ENCODE assay signal across 9 cellular contexts in the genomic region with DNA sequence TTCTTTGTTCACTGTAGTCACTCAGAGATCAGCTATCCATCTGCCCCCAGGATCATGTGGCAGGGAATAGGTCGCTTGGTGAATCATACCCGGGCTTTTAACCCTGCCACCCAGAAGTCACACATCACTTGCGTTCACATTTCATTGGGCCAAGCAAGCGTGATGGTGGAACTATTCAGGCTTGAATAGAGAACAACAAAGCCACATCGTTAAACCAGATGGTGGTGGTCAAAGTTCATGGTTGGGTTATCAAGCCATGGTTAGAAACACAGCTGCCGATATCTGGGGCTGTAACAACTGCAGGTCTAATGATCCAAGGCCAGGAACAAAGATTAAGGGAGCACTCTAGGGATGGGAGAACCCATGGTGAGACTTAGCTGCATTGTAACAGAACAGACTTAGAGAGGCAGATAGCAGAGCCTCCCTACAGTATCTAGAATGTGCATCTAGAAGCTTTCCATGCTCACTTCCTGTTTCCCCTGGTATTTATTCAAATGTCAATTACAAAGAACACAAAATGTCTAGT. TPM values are rescaled to one million over a fixed set of nuclear protein-coding genes. Genes with fewer than 3 reads are reported as not detected.
DNase-seq lines count a peak whose midpoint lies in the region; ATAC-seq, FAIRE-seq and TF ChIP-seq lines count a peak whose summit lies in the region.
"Had no signal": no experiment of that assay in that cellular context is flagged by ENCODE, and none has a peak within 500 bp of the region (broad histone marks: within the 10 kb centered on the region; RNA-seq: fewer than 3 reads in every experiment).

No MANE protein-coding gene starts in this region.

- H3K36me3 Mint-ChIP-seq in activated T-helper 2 cell treated with anti-CD3 and anti-CD28 coated beads, Interferon-gamma antibody, Interleukin-2, Interleukin-4, amounts not matched to agents 10 μg/mL and 5 μg/mL and 100 μg/mL, durations not matched to agents 14 hours and 24 hours and 36 hours (ENCODE audit: low read depth): peaks cover 38% of the 10 kb centered on the region

- no peak overlapping the region for H3K4me3 Mint-ChIP-seq in activated T-helper 2 cell treated with anti-CD3 and anti-CD28 coated beads, Interferon-gamma antibody, Interleukin-2, Interleukin-4, amounts not matched to agents 10 μg/mL and 5 μg/mL and 100 μg/mL, durations not matched to agents 14 hours and 24 hours and 36 hours (ENCODE audit: low read depth)

- 44 to 77% (median 56%) methylated on average over 6 of the region's 6 CpGs for WGBS in small intestine, 3 donors

- ATAC-seq in GM19468 (IDR thresholded peaks at IDR 0.05; ENCODE audit: extremely low read depth, unreplicated experiment) (peak; percentile 56), HG03460 (IDR thresholded peaks at IDR 0.05; ENCODE audit: unreplicated experiment) (peak; percentile 83)

- peak overlapping the region; percentile 77 for H3K27ac Mint-ChIP-seq in activated T-helper 2 cell treated with anti-CD3 and anti-CD28 coated beads, Interferon-gamma antibody, Interleukin-2, Interleukin-4, amounts not matched to agents 10 μg/mL and 5 μg/mL and 100 μg/mL, durations not matched to agents 14 hours and 24 hours and 36 hours

- no peaks in the 10 kb centered on the region for H3K36me3 ChIP-seq in BE2C
- H3K36me3 ChIP-seq in small intestine (ENCODE audit: control insufficient read depth in 2 of 2, insufficient read depth in 2 of 2, low read length in 2 of 2): no peaks in the 10 kb centered on the region

- H3K27me3 Mint-ChIP-seq in activated T-helper 2 cell treated with anti-CD3 and anti-CD28 coated beads, Interferon-gamma antibody, Interleukin-2, Interleukin-4, amounts not matched to agents 10 μg/mL and 5 μg/mL and 100 μg/mL, durations not matched to agents 14 hours and 24 hours and 36 hours (ENCODE audit: low read depth): no peaks in the 10 kb centered on the region

- FAIRE-seq in small intestine (lab: Jason Lieb, UNC): no peak

- H3K4me1 ChIP-seq in BE2C: no peaks in the 10 kb centered on the region
- H3K4me1 ChIP-seq in small intestine (ENCODE audit: control insufficient read depth in 2 of 2, insufficient read depth in 1 of 2, low read depth in 1 of 2, low read length in 1 of 2): no peaks in the 10 kb centered on the region

- intact Hi-C loops in activated T-helper 2 cell treated with anti-CD3 and anti-CD28 coated beads, Interferon-gamma antibody, Interleukin-2, Interleukin-4, amounts not matched to agents 10 μg/mL and 5 μg/mL and 100 μg/mL, durations not matched to agents 14 hours and 24 hours and 36 hours (cut with micrococcal nuclease): loop anchor here (5.0 kb wide), 1 partner anchor 37 kb away; no protein-coding TSS in a partner anchor

- H3K27ac ChIP-seq in small intestine (ENCODE audit: low read depth in 1 of 2, low read length in 1 of 2): peak overlapping the region in 1 of 2 donors; percentile 20
- H3K27ac ChIP-seq: HL-60 had no signal

- no peak for TF ChIP-seq CTCF in BE2C (IDR thresholded peaks at IDR 0.05; ENCODE audit: low read depth, low read length)

- H3K9me3 Mint-ChIP-seq in activated T-helper 2 cell treated with anti-CD3 and anti-CD28 coated beads, Interferon-gamma antibody, Interleukin-2, Interleukin-4, amounts not matched to agents 10 μg/mL and 5 μg/mL and 100 μg/mL, durations not matched to agents 14 hours and 24 hours and 36 hours: peaks cover 32% of the 10 kb centered on the region

- H3K4me3 ChIP-seq in GM08714 (ENCODE audit: low read length): peak overlapping the region; percentile 99; the same call in 1 of the 2 replicates
- H3K4me3 ChIP-seq in BE2C (ENCODE audit: low read depth, low read length): no peak overlapping the region
- H3K4me3 ChIP-seq in small intestine (ENCODE audit: low read depth in 1 of 2, low read length in 2 of 2): no peak overlapping the region

- H3K4me1 Mint-ChIP-seq in activated T-helper 2 cell treated with anti-CD3 and anti-CD28 coated beads, Interferon-gamma antibody, Interleukin-2, Interleukin-4, amounts not matched to agents 10 μg/mL and 5 μg/mL and 100 μg/mL, durations not matched to agents 14 hours and 24 hours and 36 hours (ENCODE audit: low read depth): peaks cover 62% of the 10 kb centered on the region

- H3K9me3 ChIP-seq in BE2C (no peaks in the 10 kb centered on the region), small intestine (ENCODE audit: control insufficient read depth, low read depth) (no peaks in the 10 kb centered on the region)

- H3K27me3 ChIP-seq in BE2C: no peaks in the 10 kb centered on the region
- no peaks in the 10 kb centered on the region for H3K27me3 ChIP-seq in small intestine (ENCODE audit: control insufficient read depth in 2 of 2, insufficient read depth in 2 of 2, low read length in 2 of 2)

- no peak for DNase-seq in activated T-helper 2 cell treated with anti-CD3 and anti-CD28 coated beads, Interferon-gamma antibody, Interleukin-2, Interleukin-4, amounts not matched to agents 10 μg/mL and 5 μg/mL and 100 μg/mL, durations not matched to agents 14 hours and 24 hours and 36 hours (ENCODE audit: low spot score)
- DNase-seq in NCI-H1092 treated with DMSO at 0.1 percent for 48 hours (lab: John Stamatoyannopoulos, UW) (no peak), BE2C (no peak), cortex of kidney (lab: John Stamatoyannopoulos, UW) (no peak), small intestine (no peak)

RNA-seq across cellular contexts. Expression of a gene that starts 40.0 kb away (rescaled TPM):
- total RNA-seq in activated T-helper 2 cell treated with anti-CD3 and anti-CD28 coated beads, Interferon-gamma antibody, Interleukin-2, Interleukin-4, amounts not matched to agents 10 μg/mL and 5 μg/mL and 100 μg/mL, durations not matched to agents 14 hours and 24 hours and 36 hours: 321 and 333 TPM in 2 replicates
- polyA plus RNA-seq in BE2C (2012; ENCODE audit: insufficient read depth, insufficient read length, low read depth): 0.60 TPM
- polyA plus RNA-seq in small intestine: 1 to 10 TPM; 1.6 to 6.8 (median 3.8) TPM

RNA-seq across cellular contexts. Expression of a gene that starts 58.4 kb away (rescaled TPM):
- total RNA-seq in activated T-helper 2 cell treated with anti-CD3 and anti-CD28 coated beads, Interferon-gamma antibody, Interleukin-2, Interleukin-4, amounts not matched to agents 10 μg/mL and 5 μg/mL and 100 μg/mL, durations not matched to agents 14 hours and 24 hours and 36 hours: not detected in 2 replicates
- polyA plus RNA-seq in BE2C (2012; ENCODE audit: insufficient read depth, insufficient read length, low read depth): not detected
- polyA plus RNA-seq in small intestine: not detected
